ENCODE assay signal across 10 cellular contexts in the genomic region with DNA sequence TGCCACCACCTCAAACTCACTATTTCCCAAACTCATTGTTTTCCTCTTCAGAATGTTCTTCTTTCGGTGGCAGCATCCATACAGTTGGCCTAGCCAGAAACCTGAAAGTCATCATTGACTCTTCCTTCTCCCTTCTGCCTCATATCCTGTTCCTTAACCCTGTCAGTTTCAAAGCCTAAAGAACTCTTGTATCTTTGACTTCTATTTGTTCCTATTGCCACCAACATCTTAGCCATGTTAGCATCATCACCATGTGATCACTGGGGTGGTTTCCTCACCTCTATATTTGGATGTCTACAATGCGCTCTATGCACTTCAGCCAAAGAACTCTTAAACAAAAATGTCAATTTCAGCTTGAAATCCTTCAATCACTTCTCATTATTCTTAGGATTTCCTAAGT. TPM values are rescaled to one million over a fixed set of nuclear protein-coding genes. Genes with fewer than 3 reads are reported as not detected.
A peak's percentile ranks its signal among the peaks of the same experiment; 100 is the strongest.
DNase-seq lines count a peak whose midpoint lies in the region; ATAC-seq and TF ChIP-seq lines count a peak whose summit lies in the region.
"Had no signal": no experiment of that assay in that cellular context is flagged by ENCODE, and none has a peak within 500 bp of the region (broad histone marks: within the 10 kb centered on the region; RNA-seq: fewer than 3 reads in every experiment).

No MANE protein-coding gene starts in this region.

- H3K9me3 ChIP-seq in PC-3 (ENCODE audit: low read length), result no peaks in the 10 kb centered on the region
- H3K9me3 ChIP-seq: lower lobe of right lung had no signal

- H3K4me1 Mint-ChIP-seq in HFFc6 (ENCODE audit: low read depth) (peaks cover 38% of the 10 kb centered on the region), memory B cell (peaks cover 7% of the 10 kb centered on the region)

- H3K4me3 ChIP-seq in PC-3 (ENCODE audit: low read length), result no peak overlapping the region
- H3K4me3 ChIP-seq: lower lobe of right lung had no signal

- H3K27me3 ChIP-seq in PC-3 (ENCODE audit: low read length), result no peaks in the 10 kb centered on the region

- H3K36me3 Mint-ChIP-seq in HFFc6 (ENCODE audit: low read depth) (peaks cover 47% of the 10 kb centered on the region), memory B cell (peaks cover 28% of the 10 kb centered on the region)

- DNase-seq in HFFc6, result no peak
- no peak for DNase-seq in PC-3
- no peak for DNase-seq in memory B cell (ENCODE audit: low spot score in 2 of 2)
- DNase-seq in MV-4-11 (lab: John Stamatoyannopoulos, UW), result no peak
- DNase-seq in DMS79 treated with DMSO at 0.1 percent for 48 hours (lab: John Stamatoyannopoulos, UW), result no peak
- no peak for DNase-seq in GM03348 (ENCODE audit: low spot score)
- DNase-seq in dedifferentiated amniotic fluid mesenchymal stem cell (ENCODE audit: extremely low spot score), result no peak
- DNase-seq: lower lobe of right lung; stimulated activated naive CD4-positive, alpha-beta T cell had no signal

- peak overlapping the region; percentile 63 for H3K27ac ChIP-seq in PC-3 (ENCODE audit: low read length)
- H3K27ac ChIP-seq: lower lobe of right lung had no signal

- H3F3A ChIP-seq in PC-3 (ENCODE audit: low read length, unreplicated experiment), result no peaks in the 10 kb centered on the region

- POLR2A ChIA-PET in PC-3 (lab: Charles Lee; ENCODE audit: unreplicated experiment), result no interaction called here

- H3K9me3 Mint-ChIP-seq in HFFc6 (no peaks in the 10 kb centered on the region), memory B cell (peaks cover 2% of the 10 kb centered on the region)

- H4K20me1 ChIP-seq in PC-3 (ENCODE audit: low read length), result no peaks in the 10 kb centered on the region

- ATAC-seq in GM18861 (IDR thresholded peaks at IDR 0.05; ENCODE audit: unreplicated experiment) (peak; percentile 9), PC-3 (0 out of 2 replicates have a peak, but pooled peaks have one; percentile 33), memory B cell (ENCODE audit: low read depth) (no peak)
- ATAC-seq: lower lobe of right lung had no signal

- H2AFZ ChIP-seq in PC-3 (ENCODE audit: low read length), result no peak overlapping the region

- H3K4me1 ChIP-seq in PC-3 (ENCODE audit: insufficient read depth, low read length), result peaks cover 24% of the 10 kb centered on the region
- H3K4me1 ChIP-seq: lower lobe of right lung had no signal

- no peaks in the 10 kb centered on the region for H3K36me3 ChIP-seq in PC-3 (ENCODE audit: low read depth, low read length)

- H3K79me2 ChIP-seq in PC-3 (ENCODE audit: low read length), result no peaks in the 10 kb centered on the region

- intact Hi-C loops in PC-3 (cut with micrococcal nuclease), result no loop called here

- H3K4me3 Mint-ChIP-seq in HFFc6 (peak overlapping the region; percentile 9; the same call in 1 of the 2 replicates), memory B cell (no peak overlapping the region)

- CTCF ChIA-PET in PC-3 (lab: Charles Lee), result no interaction called here

- H3K27me3 Mint-ChIP-seq in HFFc6 (ENCODE audit: insufficient read depth) (no peaks in the 10 kb centered on the region), memory B cell (no peaks in the 10 kb centered on the region)

- TF ChIP-seq CTCF in HFFc6 (IDR thresholded peaks at IDR 0.05) (no peak), PC-3 (conservative IDR thresholded peaks at IDR 0.05; ENCODE audit: low read depth, low read length) (no peak)

- H3K9ac ChIP-seq in PC-3 (ENCODE audit: low read length), result no peak overlapping the region

- BruUV-seq in PC-3 (replicated peaks; lab: Mats Ljungman, UMichigan), result TSS peak; percentile 43

- H3K4me2 ChIP-seq in PC-3 (ENCODE audit: low read length), result peak overlapping the region; percentile 36

- no peaks in the 10 kb centered on the region for H3K9me2 ChIP-seq in PC-3 (replicated peaks; ENCODE audit: low read length)

- H3K27ac Mint-ChIP-seq in HFFc6 (peak overlapping the region; percentile 51), memory B cell (peak overlapping the region; percentile 19)

RNA-seq across cellular contexts. Expression of a gene that starts 29.0 kb away (rescaled TPM):
- 10 to 100 TPM; 19.4 to 27.2 (median 23.7) TPM for total RNA-seq in HFFc6 (2021; fragmentation: NEBNext Ultra II Directional; extraction: Animal tissue kit (Norgen Biotek cat#: 25700))
- total RNA-seq in PC-3 (2014; rRNA removed), result 8.6 and 10.2 TPM in 2 replicates

RNA-seq across cellular contexts. Expression of a gene that starts 45.5 kb away (rescaled TPM):
- total RNA-seq in HFFc6 (2021; fragmentation: NEBNext Ultra II Directional; extraction: Animal tissue kit (Norgen Biotek cat#: 25700)), result 100 to 1,000 TPM in 4 of 6 experiments, 10 to 100 TPM in 2; 72.6 to 163 (median 149) TPM
- total RNA-seq in PC-3 (2014; rRNA removed), result 26.7 and 33.5 TPM in 2 replicates
